Comparison of ENCODE assay signal across 1 cellular context in the genomic region with DNA sequence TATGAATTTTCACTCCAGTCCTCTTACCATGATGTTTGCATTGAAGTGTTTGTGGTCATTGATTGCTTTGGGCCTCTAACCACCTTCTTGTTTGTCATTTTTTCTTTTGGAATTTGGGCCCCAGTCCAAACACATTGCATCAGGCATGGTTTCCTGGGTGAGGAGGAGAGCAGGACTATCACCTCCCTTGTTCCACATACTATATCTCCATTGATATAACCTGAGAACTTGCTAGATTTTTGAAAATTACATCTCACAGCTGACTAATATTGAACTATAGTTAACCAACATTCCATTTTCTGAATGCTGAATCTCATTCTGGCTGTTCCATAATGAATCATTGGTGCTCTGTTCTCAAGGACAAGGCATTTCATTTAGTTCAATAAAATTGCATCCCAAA.
TF ChIP-seq lines count a peak whose summit lies in the region.

No MANE protein-coding gene starts in this region.

TF ChIP-seq in HepG2, 621 proteins besides CTCF, POLR2A, EP300 and RAD21 (continued from another document):
- TF ChIP-seq ETV5 (CRISPR knock-in tag; IDR thresholded peaks at IDR 0.05; ENCODE audit: borderline replicate concordance) (peak; percentile 57; the same call in 1 of the 2 replicates), FOXA3 (CRISPR knock-in tag; IDR thresholded peaks at IDR 0.05) (peak; percentile 84), ADNP (CRISPR knock-in tag; IDR thresholded peaks at IDR 0.05) (peak; percentile 63; the same call in 1 of the 2 replicates), FOXK1 (CRISPR knock-in tag; IDR thresholded peaks at IDR 0.05; ENCODE audit: borderline replicate concordance, low read depth) (peak; percentile 41; the same call in 1 of the 2 replicates), AGO1 (IDR thresholded peaks at IDR 0.05; ENCODE audit: low read depth, low read length, poor library complexity, severe bottlenecking) (no peak), NR2F1 (CRISPR knock-in tag; IDR thresholded peaks at IDR 0.05) (0 out of 4 replicates have a peak, but pooled peaks of 1 of the 2 experiments have one; percentile 35), ZSCAN31 (CRISPR knock-in tag; IDR thresholded peaks at IDR 0.05; ENCODE audit: low read depth) (no peak), NAIF1 (CRISPR knock-in tag; IDR thresholded peaks at IDR 0.05; ENCODE audit: borderline replicate concordance) (no peak), ZNF772 (CRISPR knock-in tag; IDR thresholded peaks at IDR 0.05) (no peak), KLF16 (CRISPR knock-in tag; IDR thresholded peaks at IDR 0.05) (0 out of 4 replicates have a peak, but pooled peaks of 1 of the 2 experiments have one; percentile 29), GABPB1 (CRISPR knock-in tag; IDR thresholded peaks at IDR 0.05) (peak; percentile 16; the same call in 1 of the 2 replicates), EEA1 (CRISPR knock-in tag; IDR thresholded peaks at IDR 0.05; ENCODE audit: borderline replicate concordance) (no peak), ZNF446 (CRISPR knock-in tag; IDR thresholded peaks at IDR 0.05) (no peak), FOXP1 (IDR thresholded peaks at IDR 0.05) (no peak), FOXP1 (CRISPR knock-in tag; IDR thresholded peaks at IDR 0.05) (peak; percentile 80), FOXJ3 (CRISPR knock-in tag; IDR thresholded peaks at IDR 0.05; ENCODE audit: borderline replicate concordance) (peak; percentile 45; the same call in 1 of the 2 replicates), FIP1L1 (IDR thresholded peaks at IDR 0.05; ENCODE audit: borderline replicate concordance, insufficient read depth, low read depth, low read length) (no peak), ZNF44 (CRISPR knock-in tag; IDR thresholded peaks at IDR 0.05) (no peak), FOSL2 (CRISPR knock-in tag; IDR thresholded peaks at IDR 0.05) (peak; percentile 62)
- TF ChIP-seq, protein P1, sequence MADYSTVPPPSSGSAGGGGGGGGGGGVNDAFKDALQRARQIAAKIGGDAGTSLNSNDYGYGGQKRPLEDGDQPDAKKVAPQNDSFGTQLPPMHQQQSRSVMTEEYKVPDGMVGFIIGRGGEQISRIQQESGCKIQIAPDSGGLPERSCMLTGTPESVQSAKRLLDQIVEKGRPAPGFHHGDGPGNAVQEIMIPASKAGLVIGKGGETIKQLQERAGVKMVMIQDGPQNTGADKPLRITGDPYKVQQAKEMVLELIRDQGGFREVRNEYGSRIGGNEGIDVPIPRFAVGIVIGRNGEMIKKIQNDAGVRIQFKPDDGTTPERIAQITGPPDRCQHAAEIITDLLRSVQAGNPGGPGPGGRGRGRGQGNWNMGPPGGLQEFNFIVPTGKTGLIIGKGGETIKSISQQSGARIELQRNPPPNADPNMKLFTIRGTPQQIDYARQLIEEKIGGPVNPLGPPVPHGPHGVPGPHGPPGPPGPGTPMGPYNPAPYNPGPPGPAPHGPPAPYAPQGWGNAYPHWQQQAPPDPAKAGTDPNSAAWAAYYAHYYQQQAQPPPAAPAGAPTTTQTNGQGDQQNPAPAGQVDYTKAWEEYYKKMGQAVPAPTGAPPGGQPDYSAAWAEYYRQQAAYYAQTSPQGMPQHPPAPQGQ (CRISPR knock-in tag; IDR thresholded peaks at IDR 0.05; ENCODE audit: borderline replicate concordance) = no peak
- TF ChIP-seq, protein P2, sequence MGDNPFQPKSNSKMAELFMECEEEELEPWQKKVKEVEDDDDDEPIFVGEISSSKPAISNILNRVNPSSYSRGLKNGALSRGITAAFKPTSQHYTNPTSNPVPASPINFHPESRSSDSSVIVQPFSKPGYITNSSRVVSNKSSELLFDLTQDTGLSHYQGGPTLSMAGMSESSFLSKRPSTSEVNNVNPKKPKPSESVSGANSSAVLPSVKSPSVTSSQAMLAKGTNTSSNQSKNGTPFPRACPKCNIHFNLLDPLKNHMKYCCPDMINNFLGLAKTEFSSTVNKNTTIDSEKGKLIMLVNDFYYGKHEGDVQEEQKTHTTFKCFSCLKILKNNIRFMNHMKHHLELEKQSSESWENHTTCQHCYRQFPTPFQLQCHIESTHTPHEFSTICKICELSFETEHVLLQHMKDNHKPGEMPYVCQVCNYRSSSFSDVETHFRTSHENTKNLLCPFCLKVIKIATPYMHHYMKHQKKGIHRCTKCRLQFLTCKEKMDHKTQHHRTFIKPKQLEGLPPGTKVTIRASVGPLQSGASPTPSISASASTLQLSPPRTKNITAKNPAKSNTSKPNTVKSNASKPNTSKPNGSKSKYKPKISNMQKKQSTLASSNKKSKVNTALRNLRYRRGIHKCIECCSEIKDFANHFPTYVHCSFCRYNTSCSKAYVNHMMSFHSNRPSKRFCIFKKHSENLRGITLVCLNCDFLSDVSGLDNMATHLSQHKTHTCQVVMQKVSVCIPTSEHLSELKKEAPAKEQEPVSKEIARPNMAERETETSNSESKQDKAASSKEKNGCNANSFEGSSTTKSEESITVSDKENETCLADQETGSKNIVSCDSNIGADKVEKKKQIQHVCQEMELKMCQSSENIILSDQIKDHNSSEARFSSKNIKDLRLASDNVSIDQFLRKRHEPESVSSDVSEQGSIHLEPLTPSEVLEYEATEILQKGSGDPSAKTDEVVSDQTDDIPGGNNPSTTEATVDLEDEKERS (CRISPR knock-in tag; IDR thresholded peaks at IDR 0.05) = peak; percentile 75; the same call in 1 of the 2 replicates
- TF ChIP-seq, protein P3, sequence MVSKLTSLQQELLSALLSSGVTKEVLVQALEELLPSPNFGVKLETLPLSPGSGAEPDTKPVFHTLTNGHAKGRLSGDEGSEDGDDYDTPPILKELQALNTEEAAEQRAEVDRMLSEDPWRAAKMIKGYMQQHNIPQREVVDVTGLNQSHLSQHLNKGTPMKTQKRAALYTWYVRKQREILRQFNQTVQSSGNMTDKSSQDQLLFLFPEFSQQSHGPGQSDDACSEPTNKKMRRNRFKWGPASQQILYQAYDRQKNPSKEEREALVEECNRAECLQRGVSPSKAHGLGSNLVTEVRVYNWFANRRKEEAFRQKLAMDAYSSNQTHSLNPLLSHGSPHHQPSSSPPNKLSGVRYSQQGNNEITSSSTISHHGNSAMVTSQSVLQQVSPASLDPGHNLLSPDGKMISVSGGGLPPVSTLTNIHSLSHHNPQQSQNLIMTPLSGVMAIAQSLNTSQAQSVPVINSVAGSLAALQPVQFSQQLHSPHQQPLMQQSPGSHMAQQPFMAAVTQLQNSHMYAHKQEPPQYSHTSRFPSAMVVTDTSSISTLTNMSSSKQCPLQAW (CRISPR knock-in tag; IDR thresholded peaks at IDR 0.05) = no peak
- TF ChIP-seq, protein P4, sequence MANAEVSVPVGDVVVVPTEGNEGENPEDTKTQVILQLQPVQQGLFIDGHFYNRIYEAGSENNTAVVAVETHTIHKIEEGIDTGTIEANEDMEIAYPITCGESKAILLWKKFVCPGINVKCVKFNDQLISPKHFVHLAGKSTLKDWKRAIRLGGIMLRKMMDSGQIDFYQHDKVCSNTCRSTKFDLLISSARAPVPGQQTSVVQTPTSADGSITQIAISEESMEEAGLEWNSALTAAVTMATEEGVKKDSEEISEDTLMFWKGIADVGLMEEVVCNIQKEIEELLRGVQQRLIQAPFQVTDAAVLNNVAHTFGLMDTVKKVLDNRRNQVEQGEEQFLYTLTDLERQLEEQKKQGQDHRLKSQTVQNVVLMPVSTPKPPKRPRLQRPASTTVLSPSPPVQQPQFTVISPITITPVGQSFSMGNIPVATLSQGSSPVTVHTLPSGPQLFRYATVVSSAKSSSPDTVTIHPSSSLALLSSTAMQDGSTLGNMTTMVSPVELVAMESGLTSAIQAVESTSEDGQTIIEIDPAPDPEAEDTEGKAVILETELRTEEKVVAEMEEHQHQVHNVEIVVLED (CRISPR knock-in tag; IDR thresholded peaks at IDR 0.05; ENCODE audit: borderline replicate concordance) = no peak
- TF ChIP-seq, protein P5, sequence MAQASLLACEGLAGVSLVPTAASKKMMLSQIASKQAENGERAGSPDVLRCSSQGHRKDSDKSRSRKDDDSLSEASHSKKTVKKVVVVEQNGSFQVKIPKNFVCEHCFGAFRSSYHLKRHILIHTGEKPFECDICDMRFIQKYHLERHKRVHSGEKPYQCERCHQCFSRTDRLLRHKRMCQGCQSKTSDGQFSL (CRISPR knock-in tag; IDR thresholded peaks at IDR 0.05) = no peak
- TF ChIP-seq, protein P6, sequence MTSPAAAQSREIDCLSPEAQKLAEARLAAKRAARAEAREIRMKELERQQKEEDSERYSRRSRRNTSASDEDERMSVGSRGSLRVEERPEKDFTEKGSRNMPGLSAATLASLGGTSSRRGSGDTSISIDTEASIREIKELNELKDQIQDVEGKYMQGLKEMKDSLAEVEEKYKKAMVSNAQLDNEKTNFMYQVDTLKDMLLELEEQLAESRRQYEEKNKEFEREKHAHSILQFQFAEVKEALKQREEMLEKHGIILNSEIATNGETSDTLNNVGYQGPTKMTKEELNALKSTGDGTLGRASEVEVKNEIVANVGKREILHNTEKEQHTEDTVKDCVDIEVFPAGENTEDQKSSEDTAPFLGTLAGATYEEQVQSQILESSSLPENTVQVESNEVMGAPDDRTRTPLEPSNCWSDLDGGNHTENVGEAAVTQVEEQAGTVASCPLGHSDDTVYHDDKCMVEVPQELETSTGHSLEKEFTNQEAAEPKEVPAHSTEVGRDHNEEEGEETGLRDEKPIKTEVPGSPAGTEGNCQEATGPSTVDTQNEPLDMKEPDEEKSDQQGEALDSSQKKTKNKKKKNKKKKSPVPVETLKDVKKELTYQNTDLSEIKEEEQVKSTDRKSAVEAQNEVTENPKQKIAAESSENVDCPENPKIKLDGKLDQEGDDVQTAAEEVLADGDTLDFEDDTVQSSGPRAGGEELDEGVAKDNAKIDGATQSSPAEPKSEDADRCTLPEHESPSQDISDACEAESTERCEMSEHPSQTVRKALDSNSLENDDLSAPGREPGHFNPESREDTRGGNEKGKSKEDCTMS (CRISPR knock-in tag; conservative IDR thresholded peaks at IDR 0.05) = no peak
- TF ChIP-seq, protein P7, sequence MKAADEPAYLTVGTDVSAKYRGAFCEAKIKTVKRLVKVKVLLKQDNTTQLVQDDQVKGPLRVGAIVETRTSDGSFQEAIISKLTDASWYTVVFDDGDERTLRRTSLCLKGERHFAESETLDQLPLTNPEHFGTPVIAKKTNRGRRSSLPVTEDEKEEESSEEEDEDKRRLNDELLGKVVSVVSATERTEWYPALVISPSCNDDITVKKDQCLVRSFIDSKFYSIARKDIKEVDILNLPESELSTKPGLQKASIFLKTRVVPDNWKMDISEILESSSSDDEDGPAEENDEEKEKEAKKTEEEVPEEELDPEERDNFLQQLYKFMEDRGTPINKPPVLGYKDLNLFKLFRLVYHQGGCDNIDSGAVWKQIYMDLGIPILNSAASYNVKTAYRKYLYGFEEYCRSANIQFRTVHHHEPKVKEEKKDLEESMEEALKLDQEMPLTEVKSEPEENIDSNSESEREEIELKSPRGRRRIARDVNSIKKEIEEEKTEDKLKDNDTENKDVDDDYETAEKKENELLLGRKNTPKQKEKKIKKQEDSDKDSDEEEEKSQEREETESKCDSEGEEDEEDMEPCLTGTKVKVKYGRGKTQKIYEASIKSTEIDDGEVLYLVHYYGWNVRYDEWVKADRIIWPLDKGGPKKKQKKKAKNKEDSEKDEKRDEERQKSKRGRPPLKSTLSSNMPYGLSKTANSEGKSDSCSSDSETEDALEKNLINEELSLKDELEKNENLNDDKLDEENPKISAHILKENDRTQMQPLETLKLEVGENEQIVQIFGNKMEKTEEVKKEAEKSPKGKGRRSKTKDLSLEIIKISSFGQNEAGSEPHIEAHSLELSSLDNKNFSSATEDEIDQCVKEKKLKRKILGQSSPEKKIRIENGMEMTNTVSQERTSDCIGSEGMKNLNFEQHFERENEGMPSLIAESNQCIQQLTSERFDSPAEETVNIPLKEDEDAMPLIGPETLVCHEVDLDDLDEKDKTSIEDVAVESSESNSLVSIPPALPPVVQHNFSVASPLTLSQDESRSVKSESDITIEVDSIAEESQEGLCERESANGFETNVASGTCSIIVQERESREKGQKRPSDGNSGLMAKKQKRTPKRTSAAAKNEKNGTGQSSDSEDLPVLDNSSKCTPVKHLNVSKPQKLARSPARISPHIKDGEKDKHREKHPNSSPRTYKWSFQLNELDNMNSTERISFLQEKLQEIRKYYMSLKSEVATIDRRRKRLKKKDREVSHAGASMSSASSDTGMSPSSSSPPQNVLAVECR (CRISPR knock-in tag; IDR thresholded peaks at IDR 0.05; ENCODE audit: borderline replicate concordance) = no peak
- TF ChIP-seq, protein P8, sequence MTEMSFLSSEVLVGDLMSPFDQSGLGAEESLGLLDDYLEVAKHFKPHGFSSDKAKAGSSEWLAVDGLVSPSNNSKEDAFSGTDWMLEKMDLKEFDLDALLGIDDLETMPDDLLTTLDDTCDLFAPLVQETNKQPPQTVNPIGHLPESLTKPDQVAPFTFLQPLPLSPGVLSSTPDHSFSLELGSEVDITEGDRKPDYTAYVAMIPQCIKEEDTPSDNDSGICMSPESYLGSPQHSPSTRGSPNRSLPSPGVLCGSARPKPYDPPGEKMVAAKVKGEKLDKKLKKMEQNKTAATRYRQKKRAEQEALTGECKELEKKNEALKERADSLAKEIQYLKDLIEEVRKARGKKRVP (CRISPR knock-in tag; IDR thresholded peaks at IDR 0.05) = peak in 1 of 2 experiments; percentile 97; a peak in 2 of 4 replicates
- TF ChIP-seq, protein P9, sequence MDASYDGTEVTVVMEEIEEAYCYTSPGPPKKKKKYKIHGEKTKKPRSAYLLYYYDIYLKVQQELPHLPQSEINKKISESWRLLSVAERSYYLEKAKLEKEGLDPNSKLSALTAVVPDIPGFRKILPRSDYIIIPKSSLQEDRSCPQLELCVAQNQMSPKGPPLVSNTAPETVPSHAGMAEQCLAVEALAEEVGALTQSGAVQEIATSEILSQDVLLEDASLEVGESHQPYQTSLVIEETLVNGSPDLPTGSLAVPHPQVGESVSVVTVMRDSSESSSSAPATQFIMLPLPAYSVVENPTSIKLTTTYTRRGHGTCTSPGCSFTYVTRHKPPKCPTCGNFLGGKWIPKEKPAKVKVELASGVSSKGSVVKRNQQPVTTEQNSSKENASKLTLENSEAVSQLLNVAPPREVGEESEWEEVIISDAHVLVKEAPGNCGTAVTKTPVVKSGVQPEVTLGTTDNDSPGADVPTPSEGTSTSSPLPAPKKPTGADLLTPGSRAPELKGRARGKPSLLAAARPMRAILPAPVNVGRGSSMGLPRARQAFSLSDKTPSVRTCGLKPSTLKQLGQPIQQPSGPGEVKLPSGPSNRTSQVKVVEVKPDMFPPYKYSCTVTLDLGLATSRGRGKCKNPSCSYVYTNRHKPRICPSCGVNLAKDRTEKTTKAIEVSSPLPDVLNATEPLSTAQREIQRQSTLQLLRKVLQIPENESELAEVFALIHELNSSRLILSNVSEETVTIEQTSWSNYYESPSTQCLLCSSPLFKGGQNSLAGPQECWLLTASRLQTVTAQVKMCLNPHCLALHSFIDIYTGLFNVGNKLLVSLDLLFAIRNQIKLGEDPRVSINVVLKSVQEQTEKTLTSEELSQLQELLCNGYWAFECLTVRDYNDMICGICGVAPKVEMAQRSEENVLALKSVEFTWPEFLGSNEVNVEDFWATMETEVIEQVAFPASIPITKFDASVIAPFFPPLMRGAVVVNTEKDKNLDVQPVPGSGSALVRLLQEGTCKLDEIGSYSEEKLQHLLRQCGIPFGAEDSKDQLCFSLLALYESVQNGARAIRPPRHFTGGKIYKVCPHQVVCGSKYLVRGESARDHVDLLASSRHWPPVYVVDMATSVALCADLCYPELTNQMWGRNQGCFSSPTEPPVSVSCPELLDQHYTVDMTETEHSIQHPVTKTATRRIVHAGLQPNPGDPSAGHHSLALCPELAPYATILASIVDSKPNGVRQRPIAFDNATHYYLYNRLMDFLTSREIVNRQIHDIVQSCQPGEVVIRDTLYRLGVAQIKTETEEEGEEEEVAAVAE (CRISPR knock-in tag; IDR thresholded peaks at IDR 0.05; ENCODE audit: borderline replicate concordance) = no peak
- TF ChIP-seq, protein P10, sequence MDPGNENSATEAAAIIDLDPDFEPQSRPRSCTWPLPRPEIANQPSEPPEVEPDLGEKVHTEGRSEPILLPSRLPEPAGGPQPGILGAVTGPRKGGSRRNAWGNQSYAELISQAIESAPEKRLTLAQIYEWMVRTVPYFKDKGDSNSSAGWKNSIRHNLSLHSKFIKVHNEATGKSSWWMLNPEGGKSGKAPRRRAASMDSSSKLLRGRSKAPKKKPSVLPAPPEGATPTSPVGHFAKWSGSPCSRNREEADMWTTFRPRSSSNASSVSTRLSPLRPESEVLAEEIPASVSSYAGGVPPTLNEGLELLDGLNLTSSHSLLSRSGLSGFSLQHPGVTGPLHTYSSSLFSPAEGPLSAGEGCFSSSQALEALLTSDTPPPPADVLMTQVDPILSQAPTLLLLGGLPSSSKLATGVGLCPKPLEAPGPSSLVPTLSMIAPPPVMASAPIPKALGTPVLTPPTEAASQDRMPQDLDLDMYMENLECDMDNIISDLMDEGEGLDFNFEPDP (CRISPR knock-in tag; conservative IDR thresholded peaks at IDR 0.05) = no peak
TF ChIP-seq in HepG2: peak in this region for 59.
